In the genomic region with DNA sequence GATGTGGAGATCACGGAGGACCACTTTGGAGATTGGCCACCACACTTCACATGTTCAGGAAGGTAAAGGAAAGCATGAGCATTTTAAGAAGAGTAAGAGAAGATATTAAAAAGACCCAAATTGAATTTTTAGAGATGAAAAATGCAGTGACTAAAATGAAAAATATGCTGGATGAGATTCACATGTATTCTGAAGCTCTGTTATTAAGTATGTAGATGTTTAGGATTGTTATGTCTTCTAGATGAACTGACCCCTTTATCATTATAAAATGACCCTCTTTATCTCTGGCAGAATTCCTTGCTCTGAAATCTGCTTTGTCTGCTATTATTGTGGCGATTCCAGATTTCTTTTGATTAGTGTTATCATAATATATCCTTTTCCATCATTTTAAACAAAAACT, we compare ENCODE assay signal across 18 cellular contexts.
"Had no signal": no experiment of that assay in that cellular context is flagged by ENCODE, and none has a peak within 500 bp of the region (broad histone marks: within the 10 kb centered on the region; RNA-seq: fewer than 3 reads in every experiment).

No MANE protein-coding gene starts in this region.

- ATAC-seq: activated T-helper 17 cell treated with anti-CD3 and anti-CD28 coated beads, Interleukin-2, amount 50 U/mL, for 72 hours; T-cell had no signal

- H3K36me3 Mint-ChIP-seq: activated naive CD4-positive, alpha-beta T cell treated with anti-CD3 and anti-CD28 coated beads, Interleukin-2, amount 10 ng/mL, durations not matched to agents 7 days and 5 days; brain; immature natural killer cell; T-cell had no signal

- H3K4me1 Mint-ChIP-seq: activated naive CD4-positive, alpha-beta T cell treated with anti-CD3 and anti-CD28 coated beads, Interleukin-2, amount 10 ng/mL, durations not matched to agents 7 days and 5 days; activated T-helper 17 cell treated with anti-CD3 and anti-CD28 coated beads, Interleukin-2, amount 50 U/mL, for 72 hours; central memory CD8-positive, alpha-beta T cell; immature natural killer cell; nephron; T-cell had no signal

- H3K9me3 Mint-ChIP-seq: activated naive CD4-positive, alpha-beta T cell treated with anti-CD3 and anti-CD28 coated beads, Interleukin-2, amount 10 ng/mL, durations not matched to agents 7 days and 5 days; activated T-helper 17 cell treated with anti-CD3 and anti-CD28 coated beads, Interleukin-2, amount 50 U/mL, for 72 hours; brain; central memory CD8-positive, alpha-beta T cell; dendritic cell treated with granulocyte-macrophage colony-stimulating factor and Interleukin-4, amounts not matched to agents 40 ng/mL and 50 ng/mL, for 4 days; immature natural killer cell; nephron; T-cell had no signal

- H3K27me3 Mint-ChIP-seq: brain had no signal

- H3K4me3 Mint-ChIP-seq: activated naive CD4-positive, alpha-beta T cell treated with anti-CD3 and anti-CD28 coated beads, Interleukin-2, amount 10 ng/mL, durations not matched to agents 7 days and 5 days; activated T-helper 17 cell treated with anti-CD3 and anti-CD28 coated beads, Interleukin-2, amount 50 U/mL, for 72 hours; brain; central memory CD8-positive, alpha-beta T cell; dendritic cell treated with granulocyte-macrophage colony-stimulating factor and Interleukin-4, amounts not matched to agents 40 ng/mL and 50 ng/mL, for 4 days; immature natural killer cell; nephron; T-cell had no signal

- H3K27ac Mint-ChIP-seq: activated naive CD4-positive, alpha-beta T cell treated with anti-CD3 and anti-CD28 coated beads, Interleukin-2, amount 10 ng/mL, durations not matched to agents 7 days and 5 days; activated T-helper 17 cell treated with anti-CD3 and anti-CD28 coated beads, Interleukin-2, amount 50 U/mL, for 72 hours; dendritic cell treated with granulocyte-macrophage colony-stimulating factor and Interleukin-4, amounts not matched to agents 40 ng/mL and 50 ng/mL, for 4 days; immature natural killer cell; nephron; T-cell had no signal

- H3K4me3 ChIP-seq: heart left ventricle, ovary, stomach, testis, upper lobe of right lung had no signal

- DNase-seq: activated CD4-positive, CD25-positive, alpha-beta regulatory T cell treated with anti-CD3 and anti-CD28 coated beads, Interleukin-2, amount 50 U/mL, for 72 hours; activated naive CD4-positive, alpha-beta T cell treated with anti-CD3 and anti-CD28 coated beads, Interleukin-2, amount 10 ng/mL, durations not matched to agents 7 days and 5 days; effector memory CD4-positive, alpha-beta T cell; heart left ventricle; immature natural killer cell; ovary; stimulated activated CD4-positive, alpha-beta T cell treated with anti-CD3 and anti-CD28 coated beads, Interleukin-12 subunit alpha, Interleukin-12 subunit beta, amount 100 ng/mL, for 4 hours; stimulated activated CD4-positive, alpha-beta T cell treated with anti-CD3 and anti-CD28 coated beads, Interleukin-2, amount 100 ng/mL, for 24 hours; stomach; T-cell; T-helper 9 cell; testis; upper lobe of right lung had no signal
